Comparison of ENCODE assay signal across 18 cellular contexts in genomic region chr19:31515931-31516330, GRCh38.
A peak's percentile ranks its signal among the peaks of the same experiment; 100 is the strongest.
DNase-seq lines count a peak whose midpoint lies in the region; ATAC-seq, FAIRE-seq and TF ChIP-seq lines count a peak whose summit lies in the region.
"Had no signal": no experiment of that assay in that cellular context is flagged by ENCODE, and none has a peak within 500 bp of the region (broad histone marks: within the 10 kb centered on the region; RNA-seq: fewer than 3 reads in every experiment).

No MANE protein-coding gene starts in this region.

- H3K27me3 Mint-ChIP-seq in activated T-helper 1 cell treated with anti-CD3 and anti-CD28 coated beads, Interleukin-12 subunit alpha, Interleukin-12 subunit beta, Interleukin-2, Interleukin-4 antibody, amounts not matched to agents 30 ng/mL and 10 ng/mL and 1 ng/mL, durations not matched to agents 14 hours and 24 hours and 36 hours (ENCODE audit: insufficient read depth) = no peaks in the 10 kb centered on the region

- no peak overlapping the region for H3K9ac ChIP-seq in smooth muscle cell (ENCODE audit: low read depth)

- no peaks in the 10 kb centered on the region for H3K27me3 ChIP-seq in smooth muscle cell (ENCODE audit: low read depth)

- H3K4me3 ChIP-seq in choroid plexus epithelial cell (ENCODE audit: low read depth, low read length) (no peak overlapping the region), smooth muscle cell (no peak overlapping the region)

- no peaks in the 10 kb centered on the region for H3K9me3 ChIP-seq in smooth muscle cell (replicated peaks; ENCODE audit: low read depth)
- H3K9me3 ChIP-seq: Caco-2 had no signal

- H2AFZ ChIP-seq in smooth muscle cell (ENCODE audit: low read depth) = no peak overlapping the region

- WGBS in smooth muscle cell (ENCODE audit: low lambda C conversion rate) = 71% methylated on average over 18 of the region's 18 CpGs

- H3K27ac Mint-ChIP-seq in activated T-helper 1 cell treated with anti-CD3 and anti-CD28 coated beads, Interleukin-12 subunit alpha, Interleukin-12 subunit beta, Interleukin-2, Interleukin-4 antibody, amounts not matched to agents 30 ng/mL and 10 ng/mL and 1 ng/mL, durations not matched to agents 14 hours and 24 hours and 36 hours = no peak overlapping the region

- H3K4me1 Mint-ChIP-seq in activated T-helper 1 cell treated with anti-CD3 and anti-CD28 coated beads, Interleukin-12 subunit alpha, Interleukin-12 subunit beta, Interleukin-2, Interleukin-4 antibody, amounts not matched to agents 30 ng/mL and 10 ng/mL and 1 ng/mL, durations not matched to agents 14 hours and 24 hours and 36 hours (ENCODE audit: low read depth) = no peaks in the 10 kb centered on the region

- no peaks in the 10 kb centered on the region for H4K20me1 ChIP-seq in smooth muscle cell (ENCODE audit: low read depth)

- peak overlapping the region; percentile 96 for H3K27ac ChIP-seq in smooth muscle cell (ENCODE audit: low read depth)

- no peaks in the 10 kb centered on the region for H3K4me1 ChIP-seq in smooth muscle cell (ENCODE audit: low read depth)
- H3K4me1 ChIP-seq: Caco-2 had no signal

- H3K36me3 Mint-ChIP-seq in activated T-helper 1 cell treated with anti-CD3 and anti-CD28 coated beads, Interleukin-12 subunit alpha, Interleukin-12 subunit beta, Interleukin-2, Interleukin-4 antibody, amounts not matched to agents 30 ng/mL and 10 ng/mL and 1 ng/mL, durations not matched to agents 14 hours and 24 hours and 36 hours (ENCODE audit: low read depth) = no peaks in the 10 kb centered on the region

- no peak for ATAC-seq in Right ventricle myocardium superior (ENCODE audit: poor library complexity)
- ATAC-seq: Panc1 had no signal

- no peaks in the 10 kb centered on the region for H3K36me3 ChIP-seq in smooth muscle cell (ENCODE audit: low read depth)

- H3F3A ChIP-seq in smooth muscle cell (ENCODE audit: low read depth) = peaks cover 29% of the 10 kb centered on the region

- peak overlapping the region; percentile 3 for H3K4me2 ChIP-seq in smooth muscle cell

- no peaks in the 10 kb centered on the region for H3K79me2 ChIP-seq in smooth muscle cell (ENCODE audit: low read depth)

- no peaks in the 10 kb centered on the region for H3K9me3 Mint-ChIP-seq in activated T-helper 1 cell treated with anti-CD3 and anti-CD28 coated beads, Interleukin-12 subunit alpha, Interleukin-12 subunit beta, Interleukin-2, Interleukin-4 antibody, amounts not matched to agents 30 ng/mL and 10 ng/mL and 1 ng/mL, durations not matched to agents 14 hours and 24 hours and 36 hours

- TF ChIP-seq CTCF in choroid plexus epithelial cell (conservative IDR thresholded peaks at IDR 0.05; ENCODE audit: low read depth, low read length) (no peak), smooth muscle cell (IDR thresholded peaks at IDR 0.05; ENCODE audit: borderline replicate concordance, insufficient read depth, poor library complexity, severe bottlenecking) (no peak)

- no peak for FAIRE-seq in urothelium cell line (lab: Jason Lieb, UNC)
- FAIRE-seq: GM12891 had no signal

- H3K4me3 Mint-ChIP-seq in activated T-helper 1 cell treated with anti-CD3 and anti-CD28 coated beads, Interleukin-12 subunit alpha, Interleukin-12 subunit beta, Interleukin-2, Interleukin-4 antibody, amounts not matched to agents 30 ng/mL and 10 ng/mL and 1 ng/mL, durations not matched to agents 14 hours and 24 hours and 36 hours = no peak overlapping the region

- intact Hi-C loops in cardiac septum (cut with DNase I) = no loop called here
- intact Hi-C loops in Right ventricle myocardium superior (cut with DNase I) = no loop called here
- intact Hi-C loops in activated T-helper 1 cell treated with anti-CD3 and anti-CD28 coated beads, Interleukin-12 subunit alpha, Interleukin-12 subunit beta, Interleukin-2, Interleukin-4 antibody, amounts not matched to agents 30 ng/mL and 10 ng/mL and 1 ng/mL, durations not matched to agents 14 hours and 24 hours and 36 hours (cut with micrococcal nuclease) = no loop called here

- peak; percentile 15 for DNase-seq in cardiac septum (ENCODE audit: low spot score)
- DNase-seq in Right ventricle myocardium superior = no peak
- DNase-seq in choroid plexus epithelial cell (ENCODE audit: low read depth) = peak; percentile 23
- DNase-seq in iris pigment epithelial cell (ENCODE audit: low read depth) = peak; percentile 5
- DNase-seq in smooth muscle cell (lab: John Stamatoyannopoulos, UW; ENCODE audit: unreplicated experiment) = no peak
- DNase-seq in anterior cingulate cortex (lab: John Stamatoyannopoulos, UW) = no peak
- DNase-seq in urothelium cell line (ENCODE audit: low spot score) = no peak
- no peak for DNase-seq in activated T-helper 1 cell treated with anti-CD3 and anti-CD28 coated beads, Interleukin-12 subunit alpha, Interleukin-12 subunit beta, Interleukin-2, Interleukin-4 antibody, amounts not matched to agents 30 ng/mL and 10 ng/mL and 1 ng/mL, durations not matched to agents 14 hours and 24 hours and 36 hours (ENCODE audit: low spot score)
- DNase-seq: 8988T, Caco-2, KBM-7, NCI-H1092, NCI-H1694, NCI-H446, NCI-H774, SIG-M5 had no signal

Comparison
In these comparisons a context has a peak if more than half of its experiments do, and no peak if none do; other contexts are left out.
1. DNase-seq: peak in cardiac septum (single experiment), choroid plexus epithelial cell (single experiment) and iris pigment epithelial cell (single experiment); none in Right ventricle myocardium superior (single experiment), smooth muscle cell (single experiment), anterior cingulate cortex (0 of 58), urothelium cell line (single experiment) and activated T-helper 1 cell treated with anti-CD3 and anti-CD28 coated beads, Interleukin-12 subunit alpha, Interleukin-12 subunit beta, Interleukin-2, Interleukin-4 antibody, amounts not matched to agents 30 ng/mL and 10 ng/mL and 1 ng/mL, durations not matched to agents 14 hours and 24 hours and 36 hours (single experiment).